Comparison of ENCODE assay signal across 23 cellular contexts in genomic region chr7:148204639-148205292, GRCh38.
A peak's percentile ranks its signal among the peaks of the same experiment; 100 is the strongest.
DNase-seq lines count a peak whose midpoint lies in the region; ATAC-seq, FAIRE-seq and TF ChIP-seq lines count a peak whose summit lies in the region.
"Had no signal": no experiment of that assay in that cellular context is flagged by ENCODE, and none has a peak within 500 bp of the region (broad histone marks: within the 10 kb centered on the region; RNA-seq: fewer than 3 reads in every experiment).

No MANE protein-coding gene starts in this region.

- H3K9me3 ChIP-seq in pancreas: no peaks in the 10 kb centered on the region
- H3K9me3 ChIP-seq: neutrophil, transverse colon had no signal

- no peaks in the 10 kb centered on the region for H3F3A ChIP-seq in GM23338 (replicated peaks; ENCODE audit: low read depth)

- no peak overlapping the region for H3K4me3 Mint-ChIP-seq in GM23338
- H3K4me3 Mint-ChIP-seq: activated CD4-positive, alpha-beta T cell treated with anti-CD3 and anti-CD28 coated beads, Interleukin-2, amount 10 ng/mL, durations not matched to agents 7 days and 5 days; activated naive CD8-positive, alpha-beta T cell treated with anti-CD3 and anti-CD28 coated beads, Interleukin-2, amount 50 U/mL, for 24 hours; brain; CD8-positive, alpha-beta memory T cell; stimulated activated naive CD8-positive, alpha-beta T cell treated with anti-CD3 and anti-CD28 coated beads, Interleukin-15, amount 100 ng/mL, for 72 hours had no signal

- H3K36me3 Mint-ChIP-seq in GM23338 (ENCODE audit: low read depth): no peaks in the 10 kb centered on the region
- H3K36me3 Mint-ChIP-seq: brain; CD8-positive, alpha-beta memory T cell had no signal

- H3K27ac ChIP-seq in GM23338 (ENCODE audit: low read depth) (no peak overlapping the region), pancreas (no peak overlapping the region)
- H3K27ac ChIP-seq: neutrophil, transverse colon had no signal

- WGBS in pancreas, 2 donors: 47 to 55% methylated on average over 9 of the region's 9 CpGs

- in situ Hi-C loops in ACHN (cut with HindIII; ENCODE audit: low pct_ligation_motif_present, low pct_unique_long_range_greater_than_20kb, low sequenced_read_pairs): no loop called here

- H3K27ac Mint-ChIP-seq in GM23338: no peak overlapping the region
- H3K27ac Mint-ChIP-seq: activated CD4-positive, alpha-beta T cell treated with anti-CD3 and anti-CD28 coated beads, Interleukin-2, amount 10 ng/mL, durations not matched to agents 7 days and 5 days; activated naive CD8-positive, alpha-beta T cell treated with anti-CD3 and anti-CD28 coated beads, Interleukin-2, amount 50 U/mL, for 24 hours; brain; CD8-positive, alpha-beta memory T cell; stimulated activated naive CD8-positive, alpha-beta T cell treated with anti-CD3 and anti-CD28 coated beads, Interleukin-15, amount 100 ng/mL, for 72 hours had no signal

- no peaks in the 10 kb centered on the region for H3K9me2 ChIP-seq in GM23338 (ENCODE audit: insufficient read depth)

- intact Hi-C loops in pancreas (cut with DNase I): no loop called here

- no peak for TF ChIP-seq CTCF in GM23338 (conservative IDR thresholded peaks at IDR 0.05; ENCODE audit: low read depth in 2 of 2)
- no peak for TF ChIP-seq CTCF in pancreas (IDR thresholded peaks at IDR 0.05)

- no peaks in the 10 kb centered on the region for H3K36me3 ChIP-seq in GM23338 (ENCODE audit: insufficient read depth)
- no peaks in the 10 kb centered on the region for H3K36me3 ChIP-seq in pancreas
- H3K36me3 ChIP-seq: neutrophil, transverse colon had no signal

- H3K4me1 ChIP-seq in GM23338 (ENCODE audit: insufficient read depth) (no peaks in the 10 kb centered on the region), pancreas (no peaks in the 10 kb centered on the region)
- H3K4me1 ChIP-seq: transverse colon had no signal

- ATAC-seq in GM23338 (no peak), pancreas (peak in 3 of 4 donors; percentile 23 to 49 (median 27))
- ATAC-seq: activated naive CD8-positive, alpha-beta T cell treated with anti-CD3 and anti-CD28 coated beads, Interleukin-2, amount 50 U/mL, for 24 hours; esophagus mucosa; HCT116; stimulated activated naive CD8-positive, alpha-beta T cell treated with anti-CD3 and anti-CD28 coated beads, Interleukin-15, amount 100 ng/mL, for 72 hours had no signal

- no peak for FAIRE-seq in pancreas (lab: Jason Lieb, UNC)
- FAIRE-seq: keratinocyte had no signal

- H3K4me1 Mint-ChIP-seq in GM23338: no peaks in the 10 kb centered on the region; the same call in 1 of the 3 replicates
- H3K4me1 Mint-ChIP-seq: activated CD4-positive, alpha-beta T cell treated with anti-CD3 and anti-CD28 coated beads, Interleukin-2, amount 10 ng/mL, durations not matched to agents 7 days and 5 days; activated naive CD8-positive, alpha-beta T cell treated with anti-CD3 and anti-CD28 coated beads, Interleukin-2, amount 50 U/mL, for 24 hours; CD8-positive, alpha-beta memory T cell; stimulated activated naive CD8-positive, alpha-beta T cell treated with anti-CD3 and anti-CD28 coated beads, Interleukin-15, amount 100 ng/mL, for 72 hours had no signal

- H3K27me3 Mint-ChIP-seq in GM23338 (ENCODE audit: insufficient read depth, low read depth, poor library complexity): peaks cover 1% of the 10 kb centered on the region
- H3K27me3 Mint-ChIP-seq: brain had no signal

- H4K20me1 ChIP-seq in GM23338 (replicated peaks; ENCODE audit: insufficient read depth): no peaks in the 10 kb centered on the region

- no peaks in the 10 kb centered on the region for H3K27me3 ChIP-seq in GM23338 (ENCODE audit: insufficient read depth)
- no peaks in the 10 kb centered on the region for H3K27me3 ChIP-seq in pancreas
- H3K27me3 ChIP-seq: neutrophil, transverse colon had no signal

- H2AFZ ChIP-seq in GM23338: no peak overlapping the region

- no peak overlapping the region for H3K4me2 ChIP-seq in GM23338

- DNase-seq in GM23338 (ENCODE audit: low spot score): peak; percentile 3
- DNase-seq in NCI-H187 (lab: John Stamatoyannopoulos, UW): peak; percentile 14 to 39
- peak; percentile 67 for DNase-seq in NCI-H748 treated with DMSO at 0.1 percent for 48 hours (lab: John Stamatoyannopoulos, UW)
- no peak for DNase-seq in pancreas
- DNase-seq in ACHN: no peak
- DNase-seq in activated T-cell treated with anti-CD3 and anti-CD28 coated beads for 4 hours: no peak
- DNase-seq in Kasumi-1 (lab: John Stamatoyannopoulos, UW): no peak
- DNase-seq: activated CD4-positive, alpha-beta T cell treated with anti-CD3 and anti-CD28 coated beads, Interleukin-2, amount 10 ng/mL, durations not matched to agents 7 days and 5 days; activated naive CD8-positive, alpha-beta T cell treated with anti-CD3 and anti-CD28 coated beads, Interleukin-2, amount 50 U/mL, for 24 hours; CD8-positive, alpha-beta memory T cell; effector memory CD4-positive, alpha-beta T cell; mammary epithelial cell; NCI-H226; SIG-M5; stimulated activated CD4-positive, alpha-beta T cell treated with anti-CD3 and anti-CD28 coated beads, Interleukin-4, amount 100 ng/mL, for 24 hours; stimulated activated naive CD8-positive, alpha-beta T cell treated with anti-CD3 and anti-CD28 coated beads, Interleukin-15, amount 100 ng/mL, for 72 hours; T-helper 1 cell; transverse colon had no signal

- H3K79me2 ChIP-seq in GM23338 (replicated peaks; ENCODE audit: insufficient read depth): no peaks in the 10 kb centered on the region

- H3K9me3 Mint-ChIP-seq in GM23338: peaks cover 15% of the 10 kb centered on the region; the same call in 2 of the 3 replicates
- H3K9me3 Mint-ChIP-seq: activated CD4-positive, alpha-beta T cell treated with anti-CD3 and anti-CD28 coated beads, Interleukin-2, amount 10 ng/mL, durations not matched to agents 7 days and 5 days; activated naive CD8-positive, alpha-beta T cell treated with anti-CD3 and anti-CD28 coated beads, Interleukin-2, amount 50 U/mL, for 24 hours; stimulated activated naive CD8-positive, alpha-beta T cell treated with anti-CD3 and anti-CD28 coated beads, Interleukin-15, amount 100 ng/mL, for 72 hours had no signal

- no peak overlapping the region for H3K4me3 ChIP-seq in GM23338
- no peak overlapping the region for H3K4me3 ChIP-seq in pancreas
- H3K4me3 ChIP-seq: transverse colon had no signal

TF ChIP-seq in GM23338, 12 proteins besides CTCF, POLR2A, EP300 and RAD21:
- TF ChIP-seq REST (IDR thresholded peaks at IDR 0.05; ENCODE audit: unreplicated experiment): no peak
TF ChIP-seq in GM23338: peak in this region for 0.

Comparison
In these comparisons a context has a peak if more than half of its experiments do, and no peak if none do; other contexts are left out.
1. DNase-seq: peak in GM23338 (single experiment), NCI-H187 (2 of 2) and NCI-H748 treated with DMSO at 0.1 percent for 48 hours (single experiment); none in pancreas (0 of 6), ACHN (single experiment), activated T-cell treated with anti-CD3 and anti-CD28 coated beads for 4 hours (single experiment) and Kasumi-1 (0 of 2).